18 cellular contexts compared by ENCODE assay signal in genomic region chr9:34996905-34997279, GRCh38. TPM values are rescaled to one million over a fixed set of nuclear protein-coding genes. Genes with fewer than 3 reads are reported as not detected.
DNase-seq lines count a peak whose midpoint lies in the region; ATAC-seq, FAIRE-seq and TF ChIP-seq lines count a peak whose summit lies in the region.
"Had no signal": no experiment of that assay in that cellular context is flagged by ENCODE, and none has a peak within 500 bp of the region (broad histone marks: within the 10 kb centered on the region; RNA-seq: fewer than 3 reads in every experiment).

No MANE protein-coding gene starts in this region.

- H3K27ac Mint-ChIP-seq in nephron progenitor cell: peak overlapping the region; percentile 75
- H3K27ac Mint-ChIP-seq in effector memory CD8-positive, alpha-beta T cell: no peak overlapping the region
- H3K27ac Mint-ChIP-seq: dendritic cell treated with granulocyte-macrophage colony-stimulating factor and Interleukin-4, amounts not matched to agents 40 ng/mL and 50 ng/mL, for 4 days had no signal

- 92% methylated on average over 10 of the region's 10 CpGs for WGBS in A549 (ENCODE audit: missing lambda C conversion rate)

- H3K4me2 ChIP-seq in A549: no peak overlapping the region

- H3K4me3 ChIP-seq in A549: no peak overlapping the region
- no peak overlapping the region for H3K4me3 ChIP-seq in HEK293 (ENCODE audit: low read depth, low read length)
- H3K4me3 ChIP-seq: esophagus squamous epithelium, pancreas had no signal

- peaks cover 69% of the 10 kb centered on the region for H3K4me1 Mint-ChIP-seq in nephron progenitor cell
- H3K4me1 Mint-ChIP-seq in effector memory CD8-positive, alpha-beta T cell (ENCODE audit: low read depth in 2 of 2): no peaks in the 10 kb centered on the region

- TF ChIP-seq EP300 in A549 (IDR thresholded peaks at IDR 0.05): no peak

- H3K36me3 ChIP-seq in HEK293 (ENCODE audit: control insufficient read depth in 2 of 2, insufficient read depth in 1 of 2, low read length in 2 of 2): peaks cover 0 to 20% of the 10 kb centered on the region in 2 experiments; a peak in 1 of 3 replicates
- H3K36me3 ChIP-seq: pancreas had no signal

- H3K9me3 ChIP-seq in A549 (no peaks in the 10 kb centered on the region), HEK293 (ENCODE audit: control insufficient read depth, insufficient read depth, low read depth, low read length) (no peaks in the 10 kb centered on the region)
- H3K9me3 ChIP-seq: esophagus squamous epithelium, pancreas had no signal

- FAIRE-seq in A549 (lab: Jason Lieb, UNC): no peak
- FAIRE-seq: keratinocyte, pancreas had no signal

- TF ChIP-seq POLR2A in A549 (IDR thresholded peaks at IDR 0.05; ENCODE audit: low read length): no peak

- no peak for TF ChIP-seq RAD21 in A549 (conservative IDR thresholded peaks at IDR 0.05 in 1 of 2, IDR thresholded peaks at IDR 0.05 in 1 of 2)

- H3K36me3 Mint-ChIP-seq in nephron progenitor cell (ENCODE audit: low read depth): peaks cover 12% of the 10 kb centered on the region
- H3K36me3 Mint-ChIP-seq in effector memory CD8-positive, alpha-beta T cell (ENCODE audit: insufficient read depth): peaks cover 7% of the 10 kb centered on the region

- H3K4me1 ChIP-seq in A549: peaks cover 36% of the 10 kb centered on the region
- H3K4me1 ChIP-seq in HEK293 (ENCODE audit: control insufficient read depth, insufficient read depth, low read length): peaks cover 1% of the 10 kb centered on the region; the same call in 1 of the 2 replicates

- H3K9me3 Mint-ChIP-seq in nephron progenitor cell: no peaks in the 10 kb centered on the region
- H3K9me3 Mint-ChIP-seq in effector memory CD8-positive, alpha-beta T cell: no peaks in the 10 kb centered on the region
- H3K9me3 Mint-ChIP-seq: CD8-positive, alpha-beta memory T cell; dendritic cell treated with granulocyte-macrophage colony-stimulating factor and Interleukin-4, amounts not matched to agents 40 ng/mL and 50 ng/mL, for 4 days; T-helper 1 cell treated with Interleukin-12 subunit alpha and Interleukin-12 subunit beta and Interleukin-4 antibody, amounts not matched to agents 30 μg/mL and 1 μg/mL, for 36 hours had no signal

- CTCF ChIA-PET in A549 (lab: Yijun Ruan, JAX): interaction anchor here (1.0 to 10.4 kb wide), 4 partner anchors 13 to 236 kb away, joined by 3 to 132 read pairs (median 4); a partner anchor contains a TSS
- CTCF ChIA-PET in HEK293 (lab: Yijun Ruan, JAX): interaction anchor here (3.5 to 8.5 kb wide), 2 partner anchors 97 to 99 kb away, joined by 13 to 116 read pairs; no protein-coding TSS in a partner anchor

- DNase-seq in A549 (ENCODE audit: low read depth in 1 of 2, low spot score in 1 of 2) (no peak), epithelial cell of prostate (ENCODE audit: low read depth, low spot score) (no peak), nephron progenitor cell (no peak), HuH-7.5 (ENCODE audit: low spot score) (no peak)
- no peak for DNase-seq in effector memory CD8-positive, alpha-beta T cell
- DNase-seq: activated effector memory CD4-positive, alpha-beta T cell treated with anti-CD3 and anti-CD28 coated beads, Interleukin-2, amount 50 U/mL, for 16 hours; CD8-positive, alpha-beta memory T cell; esophagus squamous epithelium; NCI-H1694 treated with DMSO at 0.1 percent for 48 hours; NCI-H345; pancreas had no signal

- H3K27me3 Mint-ChIP-seq in nephron progenitor cell (ENCODE audit: low read depth, poor library complexity): peaks cover 5% of the 10 kb centered on the region
- no peaks in the 10 kb centered on the region for H3K27me3 Mint-ChIP-seq in effector memory CD8-positive, alpha-beta T cell
- H3K27me3 Mint-ChIP-seq: CD8-positive, alpha-beta memory T cell; dendritic cell treated with granulocyte-macrophage colony-stimulating factor and Interleukin-4, amounts not matched to agents 40 ng/mL and 50 ng/mL, for 4 days had no signal

- POLR2A ChIA-PET in A549 (lab: Yijun Ruan, JAX): no interaction called here
- POLR2A ChIA-PET in HEK293 (lab: Yijun Ruan, JAX): no interaction called here

- ATAC-seq in A549: no peak
- ATAC-seq in GM18873 (IDR thresholded peaks at IDR 0.05; ENCODE audit: low FRiP score, unreplicated experiment): no peak
- no peak for ATAC-seq in HG03039 (IDR thresholded peaks at IDR 0.05; ENCODE audit: unreplicated experiment)
- no peak for ATAC-seq in effector memory CD8-positive, alpha-beta T cell (replicated peaks)
- ATAC-seq: pancreas had no signal

- H3K27ac ChIP-seq in A549: no peak overlapping the region
- no peak overlapping the region for H3K27ac ChIP-seq in HEK293 (ENCODE audit: extremely low read depth, low read depth, low read length)
- peak overlapping the region; percentile 24 for H3K27ac ChIP-seq in epithelial cell of prostate
- H3K27ac ChIP-seq: pancreas had no signal

- TF ChIP-seq CTCF in A549 (IDR thresholded peaks at IDR 0.05) (no peak), HEK293 (tag by site-specific recombination; IDR thresholded peaks at IDR 0.05) (no peak), nephron progenitor cell (IDR thresholded peaks at IDR 0.05) (no peak)

- no peak overlapping the region for H3K4me3 Mint-ChIP-seq in nephron progenitor cell
- no peak overlapping the region for H3K4me3 Mint-ChIP-seq in effector memory CD8-positive, alpha-beta T cell
- H3K4me3 Mint-ChIP-seq: CD8-positive, alpha-beta memory T cell; dendritic cell treated with granulocyte-macrophage colony-stimulating factor and Interleukin-4, amounts not matched to agents 40 ng/mL and 50 ng/mL, for 4 days; T-helper 1 cell treated with Interleukin-12 subunit alpha and Interleukin-12 subunit beta and Interleukin-4 antibody, amounts not matched to agents 30 μg/mL and 1 μg/mL, for 36 hours had no signal

TF ChIP-seq in A549, 52 proteins besides CTCF, POLR2A, EP300 and RAD21:
- no peak for TF ChIP-seq ZFP36 (IDR thresholded peaks at IDR 0.05; ENCODE audit: borderline replicate concordance, partially characterized antibody)
- TF ChIP-seq MAFK (IDR thresholded peaks at IDR 0.05; ENCODE audit: partially characterized antibody): peak; percentile 55

TF ChIP-seq in HEK293, 187 proteins besides CTCF, POLR2A, EP300 and RAD21:
- no peak for TF ChIP-seq MYNN (tag by site-specific recombination; IDR thresholded peaks at IDR 0.05; ENCODE audit: borderline replicate concordance)
- no peak for TF ChIP-seq ZNF292 (tag by site-specific recombination; IDR thresholded peaks at IDR 0.05; ENCODE audit: borderline replicate concordance, low read depth)
- 0 out of 2 replicates have a peak, but pooled peaks have one; percentile 16 for TF ChIP-seq ATF2 (tag by site-specific recombination; IDR thresholded peaks at IDR 0.05; ENCODE audit: low read depth)
- TF ChIP-seq ZNF169 (tag by site-specific recombination; IDR thresholded peaks at IDR 0.05): no peak
- TF ChIP-seq ZNF175 (tag by site-specific recombination; IDR thresholded peaks at IDR 0.05): no peak
TF ChIP-seq in HEK293: peak in this region for 1.

RNA-seq across cellular contexts. Expression of gene DNAJB5, which starts 7.3 kb away (rescaled TPM):
- polyA plus RNA-seq in A549 (2011; rRNA removed): 0.72 and 1.6 TPM in 2 replicates
- polyA plus RNA-seq in A549 (2012; cell fraction: cytosol; rRNA removed): 1.0 and 1.4 TPM in 2 replicates
- polyA plus RNA-seq in A549 (2012; cell fraction: nucleus; rRNA removed): 0.80 and 0.97 TPM in 2 replicates
- 3.1 to 4.4 TPM (median 3.9 TPM) in 3 replicates for polyA plus RNA-seq in A549 (2017; fragmentation: RNase III; extraction: RNeasy Plus Mini Kit Qiagen cat#74134 plus additional on column Dnase treatment)
- 1.1 and 1.7 TPM in 2 replicates for polyA minus RNA-seq in A549 (2011; rRNA and poly(A)+ RNA removed)

RNA-seq across cellular contexts. Expression of gene PHF24, which starts 38.8 kb away (rescaled TPM):
- polyA plus RNA-seq in A549 (2011; rRNA removed) (0.01 TPM in 1 of 2 replicates, not detected in the other), A549 (2017; fragmentation: RNase III; extraction: RNeasy Plus Mini Kit Qiagen cat#74134 plus additional on column Dnase treatment) (not detected in 3 replicates)
- polyA plus RNA-seq in A549 (2012; cell fraction: cytosol; rRNA removed): not detected in 2 replicates
- polyA plus RNA-seq in A549 (2012; cell fraction: nucleus; rRNA removed): not detected in 2 replicates
- not detected in 2 replicates for polyA minus RNA-seq in A549 (2011; rRNA and poly(A)+ RNA removed)
- polyA plus RNA-seq: aorta; CD8-positive, alpha-beta memory T cell had no signal
